In the genomic region with DNA sequence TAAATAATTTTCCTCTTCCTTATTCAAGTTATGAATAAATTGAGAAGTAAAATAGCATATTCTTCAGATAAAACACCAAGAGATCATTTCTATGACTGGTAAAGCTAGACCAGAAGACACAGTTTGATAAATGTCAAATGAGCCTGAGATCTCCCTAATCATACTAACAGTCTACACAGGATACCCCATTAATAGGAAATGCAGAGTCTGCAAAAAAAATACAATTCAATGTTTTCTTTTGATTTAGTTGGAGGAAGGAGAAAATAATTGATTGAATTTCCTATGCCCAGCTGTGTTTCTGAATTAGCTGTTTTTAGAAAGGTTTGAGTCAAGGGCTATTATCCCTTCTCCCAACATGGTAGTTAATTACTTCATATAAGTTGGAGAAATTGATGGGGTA, we compare ENCODE assay signal across 35 cellular contexts.
"Had no signal": no experiment of that assay in that cellular context is flagged by ENCODE, and none has a peak within 500 bp of the region (broad histone marks: within the 10 kb centered on the region; RNA-seq: fewer than 3 reads in every experiment).

No MANE protein-coding gene starts in this region.

- DNase-seq: MG63, MM.1S, MV-4-11, NCI-H1048, NCI-H1092, NCI-H1092 treated with DMSO at 0.1 percent for 48 hours, NCI-H1105, NCI-H1105 treated with DMSO at 0.1 percent for 48 hours, NCI-H1417, NCI-H1417 treated with DMSO at 0.1 percent for 48 hours, NCI-H1436, NCI-H1436 treated with DMSO at 0.1 percent for 48 hours, NCI-H146, NCI-H1694, NCI-H1694 treated with DMSO at 0.1 percent for 48 hours, NCI-H187, NCI-H187 treated with DMSO at 0.1 percent for 48 hours, NCI-H1930, NCI-H2029, NCI-H2029 treated with DMSO at 0.1 percent for 48 hours, NCI-H2081, NCI-H2081 treated with DMSO at 0.1 percent for 48 hours, NCI-H2107, NCI-H2171, NCI-H2171 treated with DMSO at 0.1 percent for 48 hours, NCI-H2227 treated with DMSO at 0.1 percent for 48 hours, NCI-H226, NCI-H345, NCI-H446, NCI-H446 treated with DMSO at 0.1 percent for 48 hours, NCI-H510A, NCI-H510A treated with DMSO at 0.1 percent for 48 hours, NCI-H524, NCI-H524 treated with DMSO at 0.1 percent for 48 hours, NCI-H526 had no signal

- H3K27me3 ChIP-seq: MG63 had no signal

- H3K9me3 ChIP-seq: MG63 had no signal

- H3K36me3 ChIP-seq: MG63 had no signal

- H3K4me3 ChIP-seq: MG63 had no signal
